8 cellular contexts compared by ENCODE assay signal in the genomic region with DNA sequence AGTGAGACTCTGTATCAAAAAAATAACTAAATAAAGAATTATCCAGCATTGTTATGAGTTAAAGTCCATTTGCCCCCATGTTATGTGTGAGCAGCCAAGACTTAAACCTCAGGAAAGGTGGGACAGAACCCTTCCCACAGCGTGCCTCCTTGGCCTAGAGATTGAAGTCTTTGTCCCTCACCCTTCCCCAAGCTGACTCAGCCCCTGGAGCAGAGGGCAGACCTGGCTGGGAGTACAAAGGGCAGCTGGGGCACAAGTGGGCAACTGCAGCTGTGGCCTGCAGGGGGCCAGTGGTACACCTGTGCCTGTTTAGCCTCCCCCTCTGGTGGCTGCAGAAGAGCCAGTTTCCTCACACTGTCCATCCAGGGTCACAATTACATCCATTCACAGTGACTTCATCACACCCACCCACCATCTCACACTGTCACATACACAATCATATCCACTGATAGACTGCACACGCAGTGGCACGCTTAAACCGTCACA. TPM values are rescaled to one million over a fixed set of nuclear protein-coding genes. Genes with fewer than 3 reads are reported as not detected.
DNase-seq lines count a peak whose midpoint lies in the region; ATAC-seq and TF ChIP-seq lines count a peak whose summit lies in the region.

No MANE protein-coding gene starts in this region.

- intact Hi-C loops in CD4-positive, alpha-beta T cell (cut with DNase I, micrococcal nuclease), result no loop called here
- intact Hi-C loops in head of caudate nucleus (cut with DNase I), result no loop called here

- POLR2A ChIA-PET in CD4-positive, alpha-beta T cell (lab: Charles Lee), result interaction anchor here (0.7 to 3.9 kb wide), 13 partner anchors 8 to 1690 kb away, joined by 3 to 33 read pairs (median 5); partner anchors contain the start of genes ABHD14A, ABHD14B, DCAF1 and DUSP7

- H3K27me3 Mint-ChIP-seq in CD4-positive, alpha-beta T cell, result no peaks in the 10 kb centered on the region
- no peaks in the 10 kb centered on the region for H3K27me3 Mint-ChIP-seq in stimulated activated memory B cell treated with anti-CD40 and anti-IgM and Interleukin-4, amounts not matched to agents 10 μg/mL and 1 μg/mL and 100 μg/mL, for 72 hours

- in situ Hi-C loops in astrocyte of the cerebellum (cut with HindIII; ENCODE audit: low sequenced_read_pairs), result no loop called here

- CTCF ChIA-PET in CD4-positive, alpha-beta T cell (lab: Charles Lee), result interaction anchor here (0.7 to 3.8 kb wide), 9 partner anchors 9 to 177 kb away, joined by 3 to 46 read pairs (median 6); partner anchors contain the start of genes ABHD14A, ABHD14B, DUSP7 and PARP3

- no peaks in the 10 kb centered on the region for H3K9me3 ChIP-seq in CD4-positive, alpha-beta T cell (ENCODE audit: control insufficient read depth, low read length)

- no peak for DNase-seq in CD4-positive, alpha-beta T cell
- DNase-seq in NCI-H526 treated with DMSO at 0.1 percent for 48 hours (lab: John Stamatoyannopoulos, UW) (peak; percentile 45), astrocyte of the cerebellum (ENCODE audit: low read depth) (no peak), iPS-NIHi7 (ENCODE audit: extremely low spot score) (peak; percentile 80), head of caudate nucleus (no peak)

- H3K9me3 Mint-ChIP-seq in CD4-positive, alpha-beta T cell, result no peaks in the 10 kb centered on the region
- H3K9me3 Mint-ChIP-seq in stimulated activated memory B cell treated with anti-CD40 and anti-IgM and Interleukin-4, amounts not matched to agents 10 μg/mL and 1 μg/mL and 100 μg/mL, for 72 hours, result no peaks in the 10 kb centered on the region

- peaks cover 22% of the 10 kb centered on the region for H3K4me1 Mint-ChIP-seq in CD4-positive, alpha-beta T cell (ENCODE audit: low read depth)
- peaks cover 41% of the 10 kb centered on the region for H3K4me1 Mint-ChIP-seq in stimulated activated memory B cell treated with anti-CD40 and anti-IgM and Interleukin-4, amounts not matched to agents 10 μg/mL and 1 μg/mL and 100 μg/mL, for 72 hours

- ATAC-seq in CD4-positive, alpha-beta T cell (ENCODE audit: poor library complexity), result peak; percentile 30
- ATAC-seq in GM18858 (IDR thresholded peaks at IDR 0.05; ENCODE audit: unreplicated experiment), result peak; percentile 31
- ATAC-seq in HG02973 (IDR thresholded peaks at IDR 0.05; ENCODE audit: unreplicated experiment), result peak; percentile 28
- peak; percentile 68 for ATAC-seq in stimulated activated memory B cell treated with anti-CD40 and anti-IgM and Interleukin-4, amounts not matched to agents 10 μg/mL and 1 μg/mL and 100 μg/mL, for 72 hours

- peak; percentile 59 for TF ChIP-seq CTCF in CD4-positive, alpha-beta T cell (IDR thresholded peaks at IDR 0.05)
- peak; percentile 54 for TF ChIP-seq CTCF in astrocyte of the cerebellum (IDR thresholded peaks at IDR 0.05; ENCODE audit: low read depth, low read length, missing control alignments)

- peak overlapping the region; percentile 93 for H3K4me3 Mint-ChIP-seq in CD4-positive, alpha-beta T cell
- H3K4me3 Mint-ChIP-seq in stimulated activated memory B cell treated with anti-CD40 and anti-IgM and Interleukin-4, amounts not matched to agents 10 μg/mL and 1 μg/mL and 100 μg/mL, for 72 hours, result peak overlapping the region; percentile 92

- peak overlapping the region; percentile 81 for H3K27ac Mint-ChIP-seq in CD4-positive, alpha-beta T cell
- peak overlapping the region; percentile 95 for H3K27ac Mint-ChIP-seq in stimulated activated memory B cell treated with anti-CD40 and anti-IgM and Interleukin-4, amounts not matched to agents 10 μg/mL and 1 μg/mL and 100 μg/mL, for 72 hours

- H3K36me3 Mint-ChIP-seq in CD4-positive, alpha-beta T cell (ENCODE audit: low read depth), result no peaks in the 10 kb centered on the region
- no peaks in the 10 kb centered on the region for H3K36me3 Mint-ChIP-seq in stimulated activated memory B cell treated with anti-CD40 and anti-IgM and Interleukin-4, amounts not matched to agents 10 μg/mL and 1 μg/mL and 100 μg/mL, for 72 hours

- H3K27ac ChIP-seq in CD4-positive, alpha-beta T cell (ENCODE audit: low read depth, low read length), result peak overlapping the region; percentile 69

- H3K4me3 ChIP-seq in astrocyte of the cerebellum (ENCODE audit: low read depth, low read length), result peak overlapping the region; percentile 60

- H3K27me3 ChIP-seq in CD4-positive, alpha-beta T cell (ENCODE audit: control insufficient read depth, insufficient read depth, low read length), result no peaks in the 10 kb centered on the region

RNA-seq across cellular contexts. Expression of gene ACY1, which starts 0.9 kb away (rescaled TPM):
- total RNA-seq in CD4-positive, alpha-beta T cell, result 1 to 10 TPM; 4.9 TPM

RNA-seq across cellular contexts. Expression of gene ABHD14A, which starts 7.5 kb away (rescaled TPM):
- total RNA-seq in CD4-positive, alpha-beta T cell, result 10 to 100 TPM in 1 of 2 experiments, 1 to 10 TPM in 1; 9.5 to 10.6 TPM

RNA-seq across cellular contexts. Expression of gene ABHD14B, which starts 8.5 kb away (rescaled TPM):
- total RNA-seq in CD4-positive, alpha-beta T cell, result 10 to 100 TPM; 52.4 to 58.2 TPM

RNA-seq across cellular contexts. Expression of gene RPL29, which starts 13.3 kb away (rescaled TPM):
- 1,000 to 10,000 TPM; 1,843 to 1,901 TPM for total RNA-seq in CD4-positive, alpha-beta T cell

RNA-seq across cellular contexts. Expression of gene PCBP4, which starts 15.1 kb away (rescaled TPM):
- 10 to 100 TPM; 14.7 to 16.8 TPM for total RNA-seq in CD4-positive, alpha-beta T cell

Comparison
In these comparisons a context has a peak if more than half of its experiments do, and no peak if none do; other contexts are left out.
1. DNase-seq: peak in NCI-H526 treated with DMSO at 0.1 percent for 48 hours (single experiment) and iPS-NIHi7 (single experiment); none in CD4-positive, alpha-beta T cell (0 of 10), astrocyte of the cerebellum (single experiment) and head of caudate nucleus (0 of 42).
2. Peak in every context shown above with its lines, with median percentiles within 50 percentile points of each other: ATAC-seq.